In the genomic region with DNA sequence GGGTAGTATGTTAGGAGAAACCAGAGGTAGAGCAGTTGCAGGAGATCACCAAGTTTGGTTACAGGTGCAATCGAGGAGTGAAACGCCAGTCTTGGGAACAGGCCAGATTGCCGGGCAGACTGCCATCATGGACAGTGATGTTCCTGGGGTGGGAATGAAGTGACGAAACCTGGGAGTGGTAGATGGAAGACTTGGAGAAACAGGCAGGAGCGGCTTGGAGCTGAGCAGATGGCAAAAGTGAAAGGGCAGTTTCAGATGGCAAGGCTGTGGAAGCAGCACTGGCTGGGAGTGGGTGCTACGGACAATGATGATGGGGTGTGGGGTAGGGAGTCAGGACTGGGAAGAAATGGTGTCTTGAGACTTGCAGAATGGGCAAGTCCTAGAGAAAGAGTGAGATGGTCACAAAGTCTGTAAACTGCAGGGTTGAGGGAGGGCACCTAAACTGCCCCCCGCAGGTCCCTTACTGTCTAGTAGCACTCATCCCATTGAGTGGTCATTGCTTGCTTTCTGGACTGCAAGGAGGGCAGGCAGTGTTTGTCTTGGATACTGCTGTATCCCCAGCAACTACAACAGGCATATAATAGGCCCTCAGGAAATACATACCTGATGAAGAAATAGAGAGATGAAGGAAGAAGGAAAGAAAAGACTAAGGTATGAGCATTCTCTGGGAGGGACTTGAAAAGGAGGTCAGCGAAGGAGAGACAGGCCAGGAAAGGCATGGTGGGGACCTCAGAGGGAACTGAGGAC, we compare ENCODE assay signal across 11 cellular contexts. TPM values are rescaled to one million over a fixed set of nuclear protein-coding genes. Genes with fewer than 3 reads are reported as not detected.
DNase-seq lines count a peak whose midpoint lies in the region; ATAC-seq, FAIRE-seq and TF ChIP-seq lines count a peak whose summit lies in the region.
"Had no signal": no experiment of that assay in that cellular context is flagged by ENCODE, and none has a peak within 500 bp of the region (broad histone marks: within the 10 kb centered on the region; RNA-seq: fewer than 3 reads in every experiment).

No MANE protein-coding gene starts in this region.

- H3K9me3 ChIP-seq in HEK293 (ENCODE audit: control insufficient read depth, insufficient read depth, low read depth, low read length) (no peaks in the 10 kb centered on the region), T-helper 17 cell (ENCODE audit: control insufficient read depth, low read length, poor library complexity, severe bottlenecking) (no peaks in the 10 kb centered on the region), small intestine (ENCODE audit: control insufficient read depth, low read depth) (no peaks in the 10 kb centered on the region)

- H3K4me3 Mint-ChIP-seq in T-helper 17 cell, result no peak overlapping the region
- no peak overlapping the region for H3K4me3 Mint-ChIP-seq in glutamatergic neuron (ENCODE audit: unreplicated experiment)
- H3K4me3 Mint-ChIP-seq: T-helper 2 cell treated with Interferon-gamma antibody and Interleukin-4, amounts not matched to agents 5 μg/mL and 100 μg/mL, for 36 hours had no signal

- 0 out of 2 replicates have a peak overlapping the region, but pooled peaks have one; percentile 24 for H3K27ac ChIP-seq in HEK293 (ENCODE audit: extremely low read depth, low read depth, low read length)
- peak overlapping the region in 1 of 2 donors; percentile 18 for H3K27ac ChIP-seq in small intestine (ENCODE audit: low read depth in 1 of 2, low read length in 1 of 2)
- H3K27ac ChIP-seq: KMS-11, parathyroid adenoma had no signal

- H3K27me3 Mint-ChIP-seq in T-helper 17 cell (no peaks in the 10 kb centered on the region), glutamatergic neuron (ENCODE audit: unreplicated experiment) (peaks cover 3% of the 10 kb centered on the region)

- TF ChIP-seq CTCF in HEK293 (tag by site-specific recombination; IDR thresholded peaks at IDR 0.05) (no peak), glutamatergic neuron (IDR thresholded peaks at IDR 0.05; ENCODE audit: partially characterized antibody, unreplicated experiment) (no peak)

- CTCF ChIA-PET in HEK293 (lab: Yijun Ruan, JAX), result no interaction called here

- no peaks in the 10 kb centered on the region for H3K36me3 Mint-ChIP-seq in T-helper 17 cell (ENCODE audit: low read depth)
- H3K36me3 Mint-ChIP-seq in glutamatergic neuron (ENCODE audit: unreplicated experiment), result no peaks in the 10 kb centered on the region

- H3K36me3 ChIP-seq in HEK293 (ENCODE audit: control insufficient read depth in 2 of 2, insufficient read depth in 1 of 2, low read length in 2 of 2) (peaks cover 6 to 27% of the 10 kb centered on the region in 2 experiments; a peak in 2 of 3 replicates), small intestine (ENCODE audit: control insufficient read depth in 2 of 2, insufficient read depth in 2 of 2, low read length in 2 of 2) (no peaks in the 10 kb centered on the region)

- no peaks in the 10 kb centered on the region for H3K9me3 Mint-ChIP-seq in glutamatergic neuron (ENCODE audit: unreplicated experiment)
- H3K9me3 Mint-ChIP-seq: T-helper 2 cell treated with Interferon-gamma antibody and Interleukin-4, amounts not matched to agents 5 μg/mL and 100 μg/mL, for 36 hours had no signal

- H3K27ac Mint-ChIP-seq in T-helper 17 cell (peak overlapping the region; percentile 91), glutamatergic neuron (ENCODE audit: unreplicated experiment) (no peak overlapping the region)
- H3K27ac Mint-ChIP-seq: T-helper 2 cell treated with Interferon-gamma antibody and Interleukin-4, amounts not matched to agents 5 μg/mL and 100 μg/mL, for 36 hours had no signal

- POLR2A ChIA-PET in HEK293 (lab: Yijun Ruan, JAX), result no interaction called here

- H3K4me1 Mint-ChIP-seq in T-helper 17 cell (peaks cover 10% of the 10 kb centered on the region), glutamatergic neuron (ENCODE audit: low read depth, unreplicated experiment) (no peaks in the 10 kb centered on the region)

- H3K27me3 ChIP-seq in small intestine (ENCODE audit: control insufficient read depth in 2 of 2, insufficient read depth in 2 of 2, low read length in 2 of 2), result no peaks in the 10 kb centered on the region

- H3K4me3 ChIP-seq in HEK293 (ENCODE audit: low read depth, low read length), result no peak overlapping the region
- no peak overlapping the region for H3K4me3 ChIP-seq in small intestine (ENCODE audit: low read depth in 1 of 2, low read length in 2 of 2)

- no peaks in the 10 kb centered on the region for H3K4me1 ChIP-seq in HEK293 (ENCODE audit: control insufficient read depth, insufficient read depth, low read length)
- peaks cover 0 to 5% of the 10 kb centered on the region in 2 donors for H3K4me1 ChIP-seq in small intestine (ENCODE audit: control insufficient read depth in 2 of 2, insufficient read depth in 1 of 2, low read depth in 1 of 2, low read length in 1 of 2)

- FAIRE-seq in small intestine (lab: Jason Lieb, UNC), result no peak

- intact Hi-C loops in left ventricle myocardium superior (cut with micrococcal nuclease), result no loop called here

- ATAC-seq in T-helper 17 cell, result no peak
- peak; percentile 81 for ATAC-seq in left ventricle myocardium superior

- 28 to 61% (median 51%) methylated on average over 8 of the region's 8 CpGs for WGBS in small intestine, 3 donors

- DNase-seq in T-helper 17 cell (no peak), left ventricle myocardium superior (peak; percentile 71), small intestine (peak; percentile 62), glutamatergic neuron (no peak), dermis blood vessel endothelial cell (no peak), SIG-M5 treated with dmso at 0.1 percent for 504 hours (lab: John Stamatoyannopoulos, UW; ENCODE audit: unreplicated experiment) (no peak)
- no peak for DNase-seq in activated CD4-positive, CD25-positive, alpha-beta regulatory T cell (lab: John Stamatoyannopoulos, UW)

TF ChIP-seq in HEK293, 187 proteins besides CTCF, POLR2A, EP300 and RAD21 (continues in another document):
- TF ChIP-seq GLIS2 (tag by site-specific recombination; IDR thresholded peaks at IDR 0.05) (no peak), ZNF704 (tag by site-specific recombination; IDR thresholded peaks at IDR 0.05) (no peak), ZNF664 (tag by site-specific recombination; IDR thresholded peaks at IDR 0.05) (no peak), ZNF580 (tag by site-specific recombination; IDR thresholded peaks at IDR 0.05) (no peak), ZNF692 (tag by site-specific recombination; IDR thresholded peaks at IDR 0.05) (no peak), MYNN (tag by site-specific recombination; IDR thresholded peaks at IDR 0.05; ENCODE audit: borderline replicate concordance) (no peak), ZNF112 (tag by site-specific recombination; IDR thresholded peaks at IDR 0.05) (no peak), ZNF623 (tag by site-specific recombination; IDR thresholded peaks at IDR 0.05) (no peak), ZNF777 (tag by site-specific recombination; IDR thresholded peaks at IDR 0.05; ENCODE audit: borderline replicate concordance) (no peak), ZNF677 (tag by site-specific recombination; IDR thresholded peaks at IDR 0.05) (no peak), ZNF423 (tag by site-specific recombination; IDR thresholded peaks at IDR 0.05) (no peak)
- TF ChIP-seq, protein P1, sequence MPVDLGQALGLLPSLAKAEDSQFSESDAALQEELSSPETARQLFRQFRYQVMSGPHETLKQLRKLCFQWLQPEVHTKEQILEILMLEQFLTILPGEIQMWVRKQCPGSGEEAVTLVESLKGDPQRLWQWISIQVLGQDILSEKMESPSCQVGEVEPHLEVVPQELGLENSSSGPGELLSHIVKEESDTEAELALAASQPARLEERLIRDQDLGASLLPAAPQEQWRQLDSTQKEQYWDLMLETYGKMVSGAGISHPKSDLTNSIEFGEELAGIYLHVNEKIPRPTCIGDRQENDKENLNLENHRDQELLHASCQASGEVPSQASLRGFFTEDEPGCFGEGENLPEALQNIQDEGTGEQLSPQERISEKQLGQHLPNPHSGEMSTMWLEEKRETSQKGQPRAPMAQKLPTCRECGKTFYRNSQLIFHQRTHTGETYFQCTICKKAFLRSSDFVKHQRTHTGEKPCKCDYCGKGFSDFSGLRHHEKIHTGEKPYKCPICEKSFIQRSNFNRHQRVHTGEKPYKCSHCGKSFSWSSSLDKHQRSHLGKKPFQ (tag by site-specific recombination; IDR thresholded peaks at IDR 0.05), result no peak

RNA-seq across cellular contexts. Expression of gene ULK2, which starts 29.5 kb away (rescaled TPM):
- total RNA-seq in T-helper 17 cell (10 to 100 TPM; 14.9 to 20.8 TPM), left ventricle myocardium superior (17.7 TPM), glutamatergic neuron (ENCODE audit: unreplicated experiment) (42.3 TPM), dermis blood vessel endothelial cell (13.6 and 18.4 TPM in 2 replicates)
- 1 to 10 TPM; 1.8 to 4.0 (median 3.0) TPM for polyA plus RNA-seq in small intestine

Comparison
In these comparisons a context has a peak if more than half of its experiments do, and no peak if none do; other contexts are left out.
1. DNase-seq: peak in left ventricle myocardium superior (single experiment) and small intestine (single experiment); none in T-helper 17 cell (0 of 3), glutamatergic neuron (single experiment), dermis blood vessel endothelial cell (single experiment), activated CD4-positive, CD25-positive, alpha-beta regulatory T cell (0 of 4) and SIG-M5 treated with dmso at 0.1 percent for 504 hours (single experiment).